Comparison of ENCODE assay signal across 9 cellular contexts in genomic region chr17:17841620-17842025, GRCh38. TPM values are rescaled to one million over a fixed set of nuclear protein-coding genes. Genes with fewer than 3 reads are reported as not detected.
DNase-seq lines count a peak whose midpoint lies in the region; ATAC-seq and TF ChIP-seq lines count a peak whose summit lies in the region.
"Had no signal": no experiment of that assay in that cellular context is flagged by ENCODE, and none has a peak within 500 bp of the region (broad histone marks: within the 10 kb centered on the region; RNA-seq: fewer than 3 reads in every experiment).

No MANE protein-coding gene starts in this region.

- H3K9me3 Mint-ChIP-seq in activated naive CD8-positive, alpha-beta T cell treated with anti-CD3 and anti-CD28 coated beads, Interleukin-2, amount 10 ng/mL, durations not matched to agents 7 days and 5 days = no peaks in the 10 kb centered on the region
- no peaks in the 10 kb centered on the region for H3K9me3 Mint-ChIP-seq in activated naive CD8-positive, alpha-beta T cell treated with anti-CD3 and anti-CD28 coated beads, Interleukin-2, amount 50 U/mL, for 24 hours
- no peaks in the 10 kb centered on the region for H3K9me3 Mint-ChIP-seq in MCF 10A (ENCODE audit: unreplicated experiment)

- peak overlapping the region; percentile 100 for H4K91ac ChIP-seq in mesenchymal stem cell (ENCODE audit: low read length)

- no peak overlapping the region for H3K23ac ChIP-seq in mesenchymal stem cell (ENCODE audit: low read length in 2 of 2)

- H2BK5ac ChIP-seq in mesenchymal stem cell (ENCODE audit: low read depth, low read length, poor library complexity, severe bottlenecking) = no peak overlapping the region

- no peaks in the 10 kb centered on the region for H3K79me1 ChIP-seq in mesenchymal stem cell (replicated peaks; ENCODE audit: low read length, poor library complexity, severe bottlenecking)

- H3K4me2 ChIP-seq in mesenchymal stem cell (ENCODE audit: low read length, poor library complexity, severe bottlenecking) = no peak overlapping the region

- ATAC-seq in activated naive CD8-positive, alpha-beta T cell treated with anti-CD3 and anti-CD28 coated beads, Interleukin-2, amount 10 ng/mL, durations not matched to agents 7 days and 5 days (ENCODE audit: low read depth) = no peak
- ATAC-seq in activated naive CD8-positive, alpha-beta T cell treated with anti-CD3 and anti-CD28 coated beads, Interleukin-2, amount 50 U/mL, for 24 hours = no peak
- ATAC-seq in upper lobe of right lung = peak; percentile 55
- ATAC-seq in GM18861 (IDR thresholded peaks at IDR 0.05; ENCODE audit: unreplicated experiment) = no peak
- ATAC-seq: sciatic nerve had no signal

- POLR2A ChIA-PET in activated naive CD8-positive, alpha-beta T cell treated with anti-CD3 and anti-CD28 coated beads, Interleukin-2, amount 10 ng/mL, durations not matched to agents 7 days and 5 days (lab: Charles Lee) = interaction anchor here (1.2 to 3.4 kb wide), 6 partner anchors 8 to 29 kb away, joined by 3 to 31 read pairs (median 10); no protein-coding TSS in a partner anchor
- POLR2A ChIA-PET in MCF 10A (lab: Yijun Ruan, JAX) = interaction anchor here (1.1 to 2.7 kb wide), 8 partner anchors 8 to 160 kb away, joined by 5 to 28 read pairs (median 9); no protein-coding TSS in a partner anchor

- peaks cover 28% of the 10 kb centered on the region for H3K4me1 ChIP-seq in mesenchymal stem cell (ENCODE audit: control insufficient read depth, insufficient read depth, low read depth, low read length)
- H3K4me1 ChIP-seq in upper lobe of right lung = peaks cover 67% of the 10 kb centered on the region

- peak overlapping the region in 1 of 2 experiments; percentile 82 for H3K14ac ChIP-seq in mesenchymal stem cell (ENCODE audit: low read length in 2 of 2)

- H3K36me3 ChIP-seq in mesenchymal stem cell (ENCODE audit: control insufficient read depth in 1 of 2, insufficient read depth in 2 of 2, low read depth in 1 of 2, low read length in 2 of 2) (peaks cover 3 to 17% of the 10 kb centered on the region in 2 experiments), upper lobe of right lung (no peaks in the 10 kb centered on the region)

- BruUV-seq in MCF 10A (replicated peaks; lab: Mats Ljungman, UMichigan) = no TSS peak

- TF ChIP-seq CTCF in MCF 10A (IDR thresholded peaks at IDR 0.05; ENCODE audit: unreplicated experiment) = no peak
- TF ChIP-seq CTCF in upper lobe of right lung (IDR thresholded peaks at IDR 0.05) = no peak

- H2BK12ac ChIP-seq in mesenchymal stem cell (ENCODE audit: low read length in 2 of 2) = peak overlapping the region; percentile 99

- no peaks in the 10 kb centered on the region for H3K9me3 ChIP-seq in mesenchymal stem cell (ENCODE audit: control insufficient read depth, low read length)
- no peaks in the 10 kb centered on the region for H3K9me3 ChIP-seq in upper lobe of right lung

- H3K27ac Mint-ChIP-seq in activated naive CD8-positive, alpha-beta T cell treated with anti-CD3 and anti-CD28 coated beads, Interleukin-2, amount 10 ng/mL, durations not matched to agents 7 days and 5 days = peak overlapping the region; percentile 16
- H3K27ac Mint-ChIP-seq in activated naive CD8-positive, alpha-beta T cell treated with anti-CD3 and anti-CD28 coated beads, Interleukin-2, amount 50 U/mL, for 24 hours = no peak overlapping the region
- peak overlapping the region; percentile 61 for H3K27ac Mint-ChIP-seq in MCF 10A (ENCODE audit: low read depth, unreplicated experiment)

- WGBS in mesenchymal stem cell = 100% methylated on average over 1 of the region's 1 CpG

- peak overlapping the region; percentile 94 for H4K8ac ChIP-seq in mesenchymal stem cell (ENCODE audit: low read length)

- peak overlapping the region; percentile 35 to 93 for H3K4ac ChIP-seq in mesenchymal stem cell (ENCODE audit: low read depth in 1 of 2, low read length in 2 of 2)

- no peak overlapping the region for H2BK120ac ChIP-seq in mesenchymal stem cell (ENCODE audit: low read depth, low read length)

- DNase-seq in activated naive CD8-positive, alpha-beta T cell treated with anti-CD3 and anti-CD28 coated beads, Interleukin-2, amount 10 ng/mL, durations not matched to agents 7 days and 5 days = no peak
- no peak for DNase-seq in activated naive CD8-positive, alpha-beta T cell treated with anti-CD3 and anti-CD28 coated beads, Interleukin-2, amount 50 U/mL, for 24 hours
- DNase-seq in MCF 10A (ENCODE audit: unreplicated experiment) (peak; percentile 38), mesenchymal stem cell (peak; percentile 57), upper lobe of right lung (peak; percentile 90), dermis blood vessel endothelial cell (no peak), NOMO-1 treated with dmso at 0.1 percent for 144 hours (lab: John Stamatoyannopoulos, UW; ENCODE audit: unreplicated experiment) (no peak)

- no peaks in the 10 kb centered on the region for H3K27me3 Mint-ChIP-seq in activated naive CD8-positive, alpha-beta T cell treated with anti-CD3 and anti-CD28 coated beads, Interleukin-2, amount 10 ng/mL, durations not matched to agents 7 days and 5 days
- H3K27me3 Mint-ChIP-seq in activated naive CD8-positive, alpha-beta T cell treated with anti-CD3 and anti-CD28 coated beads, Interleukin-2, amount 50 U/mL, for 24 hours = no peaks in the 10 kb centered on the region
- H3K27me3 Mint-ChIP-seq in MCF 10A (ENCODE audit: insufficient read depth, unreplicated experiment) = no peaks in the 10 kb centered on the region

- H3K27me3 ChIP-seq in mesenchymal stem cell (ENCODE audit: control insufficient read depth in 1 of 2, insufficient read depth in 1 of 2, low read length in 2 of 2) (no peaks in the 10 kb centered on the region), upper lobe of right lung (no peaks in the 10 kb centered on the region)

- intact Hi-C loops in MCF 10A (cut with micrococcal nuclease) (no loop called here), upper lobe of right lung (cut with DNase I) (no loop called here)

- H3K4me3 ChIP-seq in mesenchymal stem cell (ENCODE audit: insufficient read depth in 1 of 2, low read depth in 1 of 2, low read length in 2 of 2) (no peak overlapping the region), upper lobe of right lung (peak overlapping the region; percentile 59)

- peak overlapping the region; percentile 97 to 99 for H3K18ac ChIP-seq in mesenchymal stem cell (ENCODE audit: low read depth in 1 of 2, low read length in 2 of 2)

- peaks cover 37% of the 10 kb centered on the region for H3K4me1 Mint-ChIP-seq in activated naive CD8-positive, alpha-beta T cell treated with anti-CD3 and anti-CD28 coated beads, Interleukin-2, amount 10 ng/mL, durations not matched to agents 7 days and 5 days
- H3K4me1 Mint-ChIP-seq in activated naive CD8-positive, alpha-beta T cell treated with anti-CD3 and anti-CD28 coated beads, Interleukin-2, amount 50 U/mL, for 24 hours = peaks cover 37% of the 10 kb centered on the region
- H3K4me1 Mint-ChIP-seq in MCF 10A (ENCODE audit: insufficient read depth, unreplicated experiment) = peaks cover 27% of the 10 kb centered on the region

- CTCF ChIA-PET in MCF 10A (lab: Yijun Ruan, JAX) = interaction anchor here (0.6 to 5.3 kb wide), 5 partner anchors 12 to 91 kb away, joined by 3 to 39 read pairs (median 7); no protein-coding TSS in a partner anchor

- no peak overlapping the region for H3K4me3 Mint-ChIP-seq in activated naive CD8-positive, alpha-beta T cell treated with anti-CD3 and anti-CD28 coated beads, Interleukin-2, amount 10 ng/mL, durations not matched to agents 7 days and 5 days
- no peak overlapping the region for H3K4me3 Mint-ChIP-seq in activated naive CD8-positive, alpha-beta T cell treated with anti-CD3 and anti-CD28 coated beads, Interleukin-2, amount 50 U/mL, for 24 hours
- H3K4me3 Mint-ChIP-seq in MCF 10A (ENCODE audit: unreplicated experiment) = no peak overlapping the region

- H2BK15ac ChIP-seq in mesenchymal stem cell (ENCODE audit: low read depth, poor library complexity, severe bottlenecking) = no peak overlapping the region

- no peak overlapping the region for H2AFZ ChIP-seq in mesenchymal stem cell (ENCODE audit: low read depth, low read length)

- peaks cover 2% of the 10 kb centered on the region for H3K36me3 Mint-ChIP-seq in activated naive CD8-positive, alpha-beta T cell treated with anti-CD3 and anti-CD28 coated beads, Interleukin-2, amount 10 ng/mL, durations not matched to agents 7 days and 5 days
- no peaks in the 10 kb centered on the region for H3K36me3 Mint-ChIP-seq in activated naive CD8-positive, alpha-beta T cell treated with anti-CD3 and anti-CD28 coated beads, Interleukin-2, amount 50 U/mL, for 24 hours (ENCODE audit: low read depth)
- no peaks in the 10 kb centered on the region for H3K36me3 Mint-ChIP-seq in MCF 10A (ENCODE audit: insufficient read depth, unreplicated experiment)

- peak overlapping the region; percentile 40 for H2AK5ac ChIP-seq in mesenchymal stem cell (ENCODE audit: low read length, severe bottlenecking)

- H3K27ac ChIP-seq in mesenchymal stem cell (ENCODE audit: low read length, poor library complexity, severe bottlenecking) (peak overlapping the region; percentile 17), upper lobe of right lung (peak overlapping the region; percentile 100)

- peak overlapping the region; percentile 90 for H3K9ac ChIP-seq in mesenchymal stem cell (ENCODE audit: low read length)

RNA-seq across cellular contexts. Expression of gene SREBF1, which starts 4.8 kb away (rescaled TPM):
- total RNA-seq in activated naive CD8-positive, alpha-beta T cell treated with anti-CD3 and anti-CD28 coated beads, Interleukin-2, amount 10 ng/mL, durations not matched to agents 7 days and 5 days = 100 to 1,000 TPM; 218 to 229 TPM
- total RNA-seq in MCF 10A (2022) (87.1 and 91.7 TPM in 2 replicates), upper lobe of right lung (80.8 TPM), dermis blood vessel endothelial cell (28.8 and 71.5 TPM in 2 replicates)
- polyA plus RNA-seq in mesenchymal stem cell (2013, experiment 1 of 2) = 89.9 TPM
- polyA plus RNA-seq in mesenchymal stem cell (2013, experiment 2 of 2) = 89.1 TPM

Comparison
In these comparisons a context has a peak if more than half of its experiments do, and no peak if none do; other contexts are left out.
1. DNase-seq: peak in MCF 10A (single experiment), mesenchymal stem cell (single experiment) and upper lobe of right lung (single experiment); none in activated naive CD8-positive, alpha-beta T cell treated with anti-CD3 and anti-CD28 coated beads, Interleukin-2, amount 10 ng/mL, durations not matched to agents 7 days and 5 days (single experiment), activated naive CD8-positive, alpha-beta T cell treated with anti-CD3 and anti-CD28 coated beads, Interleukin-2, amount 50 U/mL, for 24 hours (single experiment), dermis blood vessel endothelial cell (single experiment) and NOMO-1 treated with dmso at 0.1 percent for 144 hours (single experiment).